ENCODE assay signal across 8 cellular contexts in the genomic region with DNA sequence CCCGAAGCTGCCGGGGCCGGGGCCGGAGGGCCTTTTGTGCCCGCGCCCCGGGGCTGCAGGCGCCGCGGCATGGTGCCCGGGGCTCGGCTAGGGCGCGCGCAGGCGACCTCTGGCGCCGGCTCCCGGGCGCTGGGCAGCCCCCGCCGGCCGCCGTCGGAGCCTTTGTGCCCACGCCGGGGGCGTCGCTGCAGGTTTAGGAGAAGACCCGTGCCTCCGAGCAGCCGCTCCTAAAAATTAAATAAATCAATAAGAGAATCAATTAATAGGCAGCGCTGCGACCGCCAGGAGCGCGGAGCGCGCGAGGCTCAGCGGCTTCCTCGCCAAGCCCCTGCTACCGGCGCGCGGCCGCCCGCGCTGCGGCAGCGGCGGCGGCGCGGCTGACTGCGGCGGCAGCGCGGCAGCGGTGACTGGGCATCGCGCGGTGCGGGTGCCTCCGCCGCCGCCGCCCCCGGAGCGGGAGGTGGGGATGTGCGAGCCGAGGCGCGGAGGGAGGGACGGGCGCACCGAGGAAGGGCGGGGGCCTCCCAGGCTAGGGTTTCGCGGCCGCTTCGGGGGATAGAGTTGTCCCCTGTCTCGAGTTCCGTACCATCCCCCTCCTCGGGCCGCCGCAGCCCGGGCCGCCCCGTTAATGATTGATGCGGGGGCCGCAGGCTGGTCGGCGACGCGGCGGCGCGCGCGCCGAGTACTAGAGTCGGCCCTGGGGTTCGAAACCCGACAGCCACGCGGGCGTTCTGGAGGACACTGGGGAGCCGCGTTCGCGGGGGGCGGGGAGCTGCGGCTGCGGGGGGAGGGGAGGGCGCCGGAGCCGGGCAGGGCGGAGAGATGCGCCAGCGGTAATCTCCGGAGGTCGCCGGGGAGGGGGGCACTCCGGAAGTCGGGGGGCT. TPM values are rescaled to one million over a fixed set of nuclear protein-coding genes. Genes with fewer than 3 reads are reported as not detected.
DNase-seq lines count a peak whose midpoint lies in the region; ATAC-seq and TF ChIP-seq lines count a peak whose summit lies in the region.

Gene PAQR9, minus strand, starts transcription at position 409 of the 884 bp plus-strand sequence. Its CDS starts 338 bp downstream, at position 71.

- no peaks in the 10 kb centered on the region for H3K79me2 ChIP-seq in neural cell (replicated peaks; ENCODE audit: insufficient read depth, low read length)

- H3K36me3 ChIP-seq in GM06990 (ENCODE audit: control insufficient read depth, insufficient read depth, low read length) (no peaks in the 10 kb centered on the region), esophagus muscularis mucosa (no peaks in the 10 kb centered on the region), neural cell (ENCODE audit: insufficient read depth, low read length) (no peaks in the 10 kb centered on the region)

- TF ChIP-seq CTCF in GM06990 (IDR thresholded peaks at IDR 0.05; ENCODE audit: insufficient read depth, low read length, poor library complexity, severe bottlenecking) (no peak), esophagus muscularis mucosa (IDR thresholded peaks at IDR 0.05) (no peak), neural cell (IDR thresholded peaks at IDR 0.05; ENCODE audit: poor library complexity, severe bottlenecking) (no peak)

- H3K9me2 ChIP-seq in neural cell (ENCODE audit: insufficient read depth, low read length), result no peaks in the 10 kb centered on the region

- peaks cover 6 to 19% (median 13%) of the 10 kb centered on the region in 4 donors for H3K4me1 ChIP-seq in esophagus muscularis mucosa

- H3K27me3 ChIP-seq in GM06990 (replicated peaks; ENCODE audit: control insufficient read depth, insufficient read depth, low read length), result peaks cover 2% of the 10 kb centered on the region
- H3K27me3 ChIP-seq in esophagus muscularis mucosa, result peaks cover 0 to 54% (median 29%) of the 10 kb centered on the region in 4 donors
- no peaks in the 10 kb centered on the region for H3K27me3 ChIP-seq in neural cell (ENCODE audit: insufficient read depth, low read depth, low read length)

- CTCF ChIA-PET in HEK293T (lab: Yijun Ruan, JAX), result interaction anchor here (0.6 to 0.8 kb wide), 2 partner anchors 11 to 13 kb away, joined by 4 read pairs; no protein-coding TSS in a partner anchor

- H3K4me2 ChIP-seq in neural cell (ENCODE audit: low read length), result peak within 1 kb of the TSS; percentile 59

- peak; percentile 51 for ATAC-seq in T-helper 17 cell
- ATAC-seq in HG02870 (IDR thresholded peaks at IDR 0.05; ENCODE audit: unreplicated experiment), result no peak

- peaks cover 12% of the 10 kb centered on the region for H3K4me1 Mint-ChIP-seq in T-helper 17 cell

- H3F3A ChIP-seq in neural cell (ENCODE audit: insufficient read depth, low read length, poor library complexity, severe bottlenecking), result no peaks in the 10 kb centered on the region

- H3K36me3 Mint-ChIP-seq in T-helper 17 cell (ENCODE audit: low read depth), result peaks cover 4% of the 10 kb centered on the region

- no peak within 1 kb of the TSS for H3K27ac ChIP-seq in esophagus muscularis mucosa (replicated peaks in 1 of 4)
- H3K27ac ChIP-seq in neural cell (ENCODE audit: low read length), result peak within 1 kb of the TSS; percentile 61

- POLR2A ChIA-PET in HEK293T (lab: Yijun Ruan, JAX), result no interaction called here

- intact Hi-C loops in esophagus muscularis mucosa (cut with DNase I), result no loop called here

- no peak for DNase-seq in GM06990 (ENCODE audit: extremely low read depth, insufficient read length)
- peak; percentile 66 for DNase-seq in HEK293T (ENCODE audit: extremely low spot score)
- no peak for DNase-seq in T-helper 17 cell
- no peak for DNase-seq in esophagus muscularis mucosa (ENCODE audit: extremely low spot score)
- DNase-seq in DMS114 treated with DMSO at 0.1 percent for 48 hours (lab: John Stamatoyannopoulos, UW; ENCODE audit: unreplicated experiment), result no peak
- DNase-seq in superior temporal gyrus (ENCODE audit: extremely low spot score), result no peak

- H4K20me1 ChIP-seq in neural cell (ENCODE audit: insufficient read depth), result no peaks in the 10 kb centered on the region

- no peak for TF ChIP-seq POLR2A in esophagus muscularis mucosa (IDR thresholded peaks at IDR 0.05; ENCODE audit: low read depth)

- peak within 1 kb of the TSS; percentile 89 for H3K4me3 Mint-ChIP-seq in T-helper 17 cell

- H3K4me3 ChIP-seq in GM06990 (replicated peaks; ENCODE audit: low read depth, low read length) (peak within 1 kb of the TSS; percentile 52), esophagus muscularis mucosa (peak within 1 kb of the TSS; percentile 61 to 72 (median 65)), neural cell (ENCODE audit: low read length) (peak within 1 kb of the TSS; percentile 86)

- TF ChIP-seq RAD21 in neural cell (conservative IDR thresholded peaks at IDR 0.05), result no peak

- H2AFZ ChIP-seq in neural cell (ENCODE audit: low read depth, low read length), result peak within 1 kb of the TSS; percentile 78

- H3K9ac ChIP-seq in neural cell (ENCODE audit: low read length), result peak within 1 kb of the TSS; percentile 78

- H3K27me3 Mint-ChIP-seq in T-helper 17 cell, result peaks cover 70% of the 10 kb centered on the region

- H3K9me3 ChIP-seq in T-helper 17 cell (ENCODE audit: control insufficient read depth, low read length, poor library complexity, severe bottlenecking) (no peaks in the 10 kb centered on the region), esophagus muscularis mucosa (no peaks in the 10 kb centered on the region), neural cell (ENCODE audit: low read length) (no peaks in the 10 kb centered on the region)

- no peak for TF ChIP-seq EP300 in esophagus muscularis mucosa (IDR thresholded peaks at IDR 0.05)
- peak; percentile 3 for TF ChIP-seq EP300 in neural cell (conservative IDR thresholded peaks at IDR 0.05; ENCODE audit: poor library complexity, severe bottlenecking)

- WGBS in esophagus muscularis mucosa, result 0% methylated on average over 6 of the region's 126 CpGs

- no peak within 1 kb of the TSS for H3K27ac Mint-ChIP-seq in T-helper 17 cell

TF ChIP-seq in HEK293T, 16 proteins besides CTCF, POLR2A, EP300 and RAD21:
- TF ChIP-seq CTBP1 (IDR thresholded peaks at IDR 0.05; ENCODE audit: borderline replicate concordance) (no peak), FOXM1 (IDR thresholded peaks at IDR 0.05; ENCODE audit: borderline replicate concordance) (peak; percentile 50; the same call in 1 of the 2 replicates), HDGF (IDR thresholded peaks at IDR 0.05; ENCODE audit: borderline replicate concordance) (no peak), LEF1 (IDR thresholded peaks at IDR 0.05; ENCODE audit: borderline replicate concordance) (no peak), L3MBTL2 (conservative IDR thresholded peaks at IDR 0.05) (peak; percentile 47; the same call in 1 of the 2 replicates)
- TF ChIP-seq, protein P1, sequence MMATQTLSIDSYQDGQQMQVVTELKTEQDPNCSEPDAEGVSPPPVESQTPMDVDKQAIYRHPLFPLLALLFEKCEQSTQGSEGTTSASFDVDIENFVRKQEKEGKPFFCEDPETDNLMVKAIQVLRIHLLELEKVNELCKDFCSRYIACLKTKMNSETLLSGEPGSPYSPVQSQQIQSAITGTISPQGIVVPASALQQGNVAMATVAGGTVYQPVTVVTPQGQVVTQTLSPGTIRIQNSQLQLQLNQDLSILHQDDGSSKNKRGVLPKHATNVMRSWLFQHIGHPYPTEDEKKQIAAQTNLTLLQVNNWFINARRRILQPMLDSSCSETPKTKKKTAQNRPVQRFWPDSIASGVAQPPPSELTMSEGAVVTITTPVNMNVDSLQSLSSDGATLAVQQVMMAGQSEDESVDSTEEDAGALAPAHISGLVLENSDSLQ (IDR thresholded peaks at IDR 0.05), result peak; percentile 42

TF ChIP-seq in neural cell, 6 proteins besides CTCF, POLR2A, EP300 and RAD21:
- TF ChIP-seq SMC3 (conservative IDR thresholded peaks at IDR 0.05; ENCODE audit: poor library complexity), result no peak
- TF ChIP-seq TAF1 (IDR thresholded peaks at IDR 0.05; ENCODE audit: low read depth), result no peak
- TF ChIP-seq REST (IDR thresholded peaks at IDR 0.05; ENCODE audit: borderline replicate concordance), result no peak
- TF ChIP-seq POLR2AphosphoS5 (IDR thresholded peaks at IDR 0.05), result peak; percentile 47
- TF ChIP-seq MXI1 (conservative IDR thresholded peaks at IDR 0.05; ENCODE audit: poor library complexity, severe bottlenecking), result no peak
- no peak for TF ChIP-seq EZH2 (IDR thresholded peaks at IDR 0.05; ENCODE audit: borderline replicate concordance, insufficient read depth, low read length, poor library complexity, severe bottlenecking)

RNA-seq across cellular contexts. Expression of gene PAQR9, which starts in this region (rescaled TPM):
- not detected for total RNA-seq in T-helper 17 cell
- not detected for total RNA-seq in esophagus muscularis mucosa
- polyA plus RNA-seq in neural cell, result 0.24 and 0.28 TPM in 2 replicates
- 1.9 and 2.5 TPM in 2 replicates for polyA minus RNA-seq in neural cell

Comparison
In these comparisons a context has a peak if more than half of its experiments do, and no peak if none do; other contexts are left out.
1. Peak in ATAC-seq in T-helper 17 cell; RNA of the gene not detected or under 1 TPM.